ENCODE assay signal across 16 cellular contexts in the genomic region with DNA sequence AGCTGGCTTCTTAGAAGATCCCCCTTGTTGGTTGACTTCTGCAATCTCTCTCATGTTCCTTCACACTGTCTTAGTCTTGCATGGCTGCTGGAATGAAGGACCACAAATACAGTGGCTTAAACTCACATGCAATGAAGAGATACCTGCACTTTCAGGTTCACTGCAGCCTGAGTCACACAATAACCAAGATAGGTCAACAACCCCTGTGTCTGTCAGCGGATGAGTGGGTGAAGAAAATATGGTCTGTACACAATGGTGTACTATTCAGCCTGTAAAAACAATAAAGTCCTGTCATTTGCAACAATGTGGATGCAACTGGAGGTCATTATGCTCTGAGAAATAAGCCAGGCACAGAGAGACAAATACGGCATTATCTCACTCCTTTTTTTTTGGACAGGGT.
"Had no signal": no experiment of that assay in that cellular context is flagged by ENCODE, and none has a peak within 500 bp of the region (broad histone marks: within the 10 kb centered on the region; RNA-seq: fewer than 3 reads in every experiment).

No MANE protein-coding gene starts in this region.

- H3K4me1 ChIP-seq: gastrocnemius medialis, pancreas, tibial nerve, vagina had no signal

- H3K4me3 ChIP-seq: gastrocnemius medialis, left ventricle myocardium inferior, pancreas, skin epidermis, tibial nerve, vagina had no signal

- H3K9me3 ChIP-seq: gastrocnemius medialis, left ventricle myocardium inferior, pancreas, tibial nerve, vagina had no signal

- ATAC-seq: gastrocnemius medialis, pancreas had no signal

- H3K27ac Mint-ChIP-seq: activated T-helper 2 cell treated with anti-CD3 and anti-CD28 coated beads, Interferon-gamma antibody, Interleukin-2, Interleukin-4, amounts not matched to agents 10 μg/mL and 5 μg/mL and 100 μg/mL, durations not matched to agents 14 hours and 24 hours and 36 hours had no signal

- H3K27ac ChIP-seq: gastrocnemius medialis, left ventricle myocardium inferior, pancreas, skin epidermis, tibial nerve, vagina had no signal

- H3K27me3 ChIP-seq: gastrocnemius medialis, pancreas, tibial nerve, vagina had no signal

- DNase-seq: activated CD4-positive, alpha-beta T cell treated with anti-CD3 and anti-CD28 coated beads for 4 hours; activated CD8-positive, alpha-beta memory T cell treated with anti-CD3 and anti-CD28 coated beads, Interleukin-2, amount 50 U/mL, for 4 hours; caudate nucleus; cortex of kidney; effector CD8-positive, alpha-beta T cell; gastrocnemius medialis; left ventricle myocardium inferior; mesendoderm; pancreas; SIG-M5; stimulated activated CD4-positive, alpha-beta T cell treated with anti-CD3 and anti-CD28 coated beads, Interleukin-4, amount 100 ng/mL, for 4 hours; T-helper 9 cell had no signal

- H3K36me3 ChIP-seq: gastrocnemius medialis, left ventricle myocardium inferior, pancreas, vagina had no signal

- H3K9me3 Mint-ChIP-seq: activated T-helper 2 cell treated with anti-CD3 and anti-CD28 coated beads, Interferon-gamma antibody, Interleukin-2, Interleukin-4, amounts not matched to agents 10 μg/mL and 5 μg/mL and 100 μg/mL, durations not matched to agents 14 hours and 24 hours and 36 hours had no signal
